ENCODE assay signal across 7 cellular contexts in genomic region chr22:20320659-20321551, GRCh38. TPM values are rescaled to one million over a fixed set of nuclear protein-coding genes. Genes with fewer than 3 reads are reported as not detected.
DNase-seq lines count a peak whose midpoint lies in the region; TF ChIP-seq lines count a peak whose summit lies in the region.
"Not testable (repeated sequence)": the region's sequence is repeated elsewhere in the genome, so short reads cannot be mapped to it uniquely, and the experiment has no call there.

No MANE protein-coding gene starts in this region.

- H3K4me2 ChIP-seq in mammary epithelial cell (ENCODE audit: insufficient read depth, low read depth, low read length) = peak overlapping the region; percentile 99
- H3K4me2 ChIP-seq in mesendoderm (ENCODE audit: low read length) = peak overlapping the region; percentile 56

- H3K4me3 ChIP-seq in GM12875 (ENCODE audit: low read depth, low read length) (peak overlapping the region; percentile 93), LNCaP clone FGC (ENCODE audit: low read depth, low read length) (peak overlapping the region; percentile 91), mammary epithelial cell (replicated peaks in 1 of 3; ENCODE audit: insufficient read depth in 1 of 3, low read depth in 2 of 3, low read length in 3 of 3) (peak overlapping the region; percentile 88 to 92 (median 91)), mesendoderm (ENCODE audit: low read length) (peak overlapping the region; percentile 51), skeletal muscle cell (ENCODE audit: low read depth, low read length) (peak overlapping the region; percentile 65)

- not testable (repeated sequence) for H3K36me3 ChIP-seq in mammary epithelial cell (ENCODE audit: insufficient read depth, low read length); mesendoderm (ENCODE audit: control insufficient read depth, insufficient read depth, low read length)

- intact Hi-C loops in activated CD4-positive, alpha-beta T cell treated with anti-CD3 and anti-CD28 coated beads, Interleukin-2, amount 10 ng/mL, durations not matched to agents 24 days and 14 days (cut with micrococcal nuclease) = loop anchor here (1.0 to 5.0 kb wide), 2 partner anchors 22 to 71 kb away; partner anchors contain the start of gene ZNF74
- intact Hi-C loops in mammary epithelial cell (cut with micrococcal nuclease) = not testable (repeated sequence)

- not testable (repeated sequence) for BruUV-seq in mammary epithelial cell (replicated peaks; lab: Mats Ljungman, UMichigan)

- H3K9me3 Mint-ChIP-seq in activated CD4-positive, alpha-beta T cell treated with anti-CD3 and anti-CD28 coated beads, Interleukin-2, amount 10 ng/mL, durations not matched to agents 24 days and 14 days; glutamatergic neuron (ENCODE audit: unreplicated experiment): not testable (repeated sequence)

- not testable (repeated sequence) for DNase-seq in LNCaP clone FGC (ENCODE audit: low read depth); mammary epithelial cell; glutamatergic neuron; skeletal muscle cell (ENCODE audit: low read depth)
- DNase-seq in activated CD4-positive, alpha-beta T cell treated with anti-CD3 and anti-CD28 coated beads, Interleukin-2, amount 10 ng/mL, durations not matched to agents 24 days and 14 days = peak; percentile 59
- DNase-seq in mesendoderm = peak; percentile 33

- not testable (repeated sequence) for TF ChIP-seq CTCF in GM12875 (IDR thresholded peaks at IDR 0.05; ENCODE audit: borderline replicate concordance, insufficient read depth, low read depth, low read length); LNCaP clone FGC (IDR thresholded peaks at IDR 0.05; ENCODE audit: control insufficient read depth, extremely low read depth, insufficient read depth); mammary epithelial cell (conservative IDR thresholded peaks at IDR 0.05 in 1 of 2, IDR thresholded peaks at IDR 0.05 in 1 of 2; ENCODE audit: extremely low read depth in 1 of 2, insufficient read depth in 1 of 2, low read depth in 1 of 2, low read length in 2 of 2); glutamatergic neuron (IDR thresholded peaks at IDR 0.05; ENCODE audit: partially characterized antibody, unreplicated experiment)

- not testable (repeated sequence) for H3K27me3 ChIP-seq in mammary epithelial cell (ENCODE audit: insufficient read depth, low read length); mesendoderm (ENCODE audit: insufficient read depth, low read length, poor library complexity)

- H4K5ac ChIP-seq in mesendoderm (ENCODE audit: low read length) = not testable (repeated sequence)

- peak overlapping the region; percentile 97 for H3K4me3 Mint-ChIP-seq in activated CD4-positive, alpha-beta T cell treated with anti-CD3 and anti-CD28 coated beads, Interleukin-2, amount 10 ng/mL, durations not matched to agents 24 days and 14 days
- peak overlapping the region; percentile 94 for H3K4me3 Mint-ChIP-seq in glutamatergic neuron (ENCODE audit: unreplicated experiment)

- peak overlapping the region; percentile 28 for H3K4ac ChIP-seq in mesendoderm (ENCODE audit: low read depth, low read length)

- peaks cover 51% of the 10 kb centered on the region for H3K4me1 Mint-ChIP-seq in activated CD4-positive, alpha-beta T cell treated with anti-CD3 and anti-CD28 coated beads, Interleukin-2, amount 10 ng/mL, durations not matched to agents 24 days and 14 days
- H3K4me1 Mint-ChIP-seq in glutamatergic neuron (ENCODE audit: low read depth, unreplicated experiment) = not testable (repeated sequence)

- CTCF ChIA-PET in mammary epithelial cell (lab: Charles Lee; ENCODE audit: low non-redundant PET) = not testable (repeated sequence)

- 37% methylated on average over 11 of the region's 20 CpGs for WGBS in mammary epithelial cell (ENCODE audit: low coverage, missing lambda C conversion rate)
- no CpG with 5 or more reads among the region's 20 CpGs for WGBS in mesendoderm (ENCODE audit: extremely low coverage, insufficient coverage, low lambda C conversion rate)

- H2BK120ac ChIP-seq in mesendoderm (ENCODE audit: low read depth, low read length) = not testable (repeated sequence)

- not testable (repeated sequence) for H3K36me3 Mint-ChIP-seq in activated CD4-positive, alpha-beta T cell treated with anti-CD3 and anti-CD28 coated beads, Interleukin-2, amount 10 ng/mL, durations not matched to agents 24 days and 14 days (ENCODE audit: low read depth); glutamatergic neuron (ENCODE audit: unreplicated experiment)

- H2AK5ac ChIP-seq in mesendoderm (ENCODE audit: low read length) = not testable (repeated sequence)

- peak overlapping the region; percentile 97 for H3K56ac ChIP-seq in mesendoderm (ENCODE audit: low read length)

- H3K9ac ChIP-seq in mammary epithelial cell (ENCODE audit: insufficient read depth, low read length) (peak overlapping the region; percentile 74), mesendoderm (ENCODE audit: low read length) (peak overlapping the region; percentile 80)

- peak overlapping the region; percentile 60 for H3K27ac ChIP-seq in mammary epithelial cell (ENCODE audit: insufficient read depth, low read depth, low read length)
- H3K27ac ChIP-seq in mesendoderm (ENCODE audit: low read depth, low read length) = peak overlapping the region; percentile 61

- peaks cover 13% of the 10 kb centered on the region for H3K4me1 ChIP-seq in mammary epithelial cell (ENCODE audit: insufficient read depth, low read length)
- H3K4me1 ChIP-seq in mesendoderm (ENCODE audit: control insufficient read depth, low read depth, low read length) = not testable (repeated sequence)

- peak overlapping the region; percentile 99 for H4K8ac ChIP-seq in mesendoderm (ENCODE audit: low read depth, low read length)

- H3K79me1 ChIP-seq in mesendoderm (ENCODE audit: low read length) = not testable (repeated sequence)

- H3K27me3 Mint-ChIP-seq in activated CD4-positive, alpha-beta T cell treated with anti-CD3 and anti-CD28 coated beads, Interleukin-2, amount 10 ng/mL, durations not matched to agents 24 days and 14 days; glutamatergic neuron (ENCODE audit: unreplicated experiment): not testable (repeated sequence)

- H3K18ac ChIP-seq in mesendoderm (ENCODE audit: low read length) = peak overlapping the region; percentile 75

- H3K79me2 ChIP-seq in mammary epithelial cell (ENCODE audit: insufficient read depth, low read length) = peaks cover 18% of the 10 kb centered on the region
- not testable (repeated sequence) for H3K79me2 ChIP-seq in mesendoderm (ENCODE audit: control insufficient read depth, insufficient read depth, low read length)

- in situ Hi-C loops in mammary epithelial cell (cut with MboI; ENCODE audit: low sequenced_read_pairs in 2 of 2) = not testable (repeated sequence)

- not testable (repeated sequence) for H4K20me1 ChIP-seq in mammary epithelial cell (ENCODE audit: insufficient read depth, low read length)

- not testable (repeated sequence) for H2BK15ac ChIP-seq in mesendoderm (replicated peaks; ENCODE audit: low read depth)

- H3K27ac Mint-ChIP-seq in activated CD4-positive, alpha-beta T cell treated with anti-CD3 and anti-CD28 coated beads, Interleukin-2, amount 10 ng/mL, durations not matched to agents 24 days and 14 days = peak overlapping the region; percentile 84
- H3K27ac Mint-ChIP-seq in glutamatergic neuron (ENCODE audit: unreplicated experiment) = peak overlapping the region; percentile 86

- peak overlapping the region; percentile 1 for H3K23ac ChIP-seq in mesendoderm (ENCODE audit: low read length)

- not testable (repeated sequence) for H3K9me3 ChIP-seq in mammary epithelial cell (replicated peaks; ENCODE audit: insufficient read depth, low read length)

- dilution Hi-C loops in mammary epithelial cell (cut with HindIII; ENCODE audit: low sequenced_read_pairs) = not testable (repeated sequence)

- peak overlapping the region; percentile 96 for H2AFZ ChIP-seq in mammary epithelial cell (ENCODE audit: low read depth, low read length)

- H2BK5ac ChIP-seq in mesendoderm (ENCODE audit: low read length) = not testable (repeated sequence)

RNA-seq across cellular contexts. Expression of gene DGCR6L, which starts 1.0 kb away (rescaled TPM):
- total RNA-seq in activated CD4-positive, alpha-beta T cell treated with anti-CD3 and anti-CD28 coated beads, Interleukin-2, amount 10 ng/mL, durations not matched to agents 24 days and 14 days = 37.2 TPM in 2 replicates
- total RNA-seq in mammary epithelial cell = 10 to 100 TPM; 28.7 to 40.8 TPM
- 40.6 TPM for polyA plus RNA-seq in mammary epithelial cell
- 6.7 TPM for polyA minus RNA-seq in mammary epithelial cell
- total RNA-seq in glutamatergic neuron (ENCODE audit: unreplicated experiment) = 24.1 TPM
- polyA plus RNA-seq in mesendoderm (2013, experiment 1 of 2) = 27.2 TPM
- 27.9 TPM for polyA plus RNA-seq in mesendoderm (2013, experiment 2 of 2)

RNA-seq across cellular contexts. Expression of gene RTN4R, which starts 52.8 kb away (rescaled TPM):
- 1.6 and 1.7 TPM in 2 replicates for total RNA-seq in activated CD4-positive, alpha-beta T cell treated with anti-CD3 and anti-CD28 coated beads, Interleukin-2, amount 10 ng/mL, durations not matched to agents 24 days and 14 days
- total RNA-seq in mammary epithelial cell (10 to 100 TPM in 1 of 2 donors, 1 to 10 TPM in 1; 3.8 to 10.5 TPM), glutamatergic neuron (ENCODE audit: unreplicated experiment) (38.3 TPM)
- polyA plus RNA-seq in mammary epithelial cell = 10.5 TPM
- 2.4 TPM for polyA minus RNA-seq in mammary epithelial cell
- polyA plus RNA-seq in mesendoderm (2013, experiment 1 of 2) = 17.3 TPM
- 17.0 TPM for polyA plus RNA-seq in mesendoderm (2013, experiment 2 of 2)
